17 cellular contexts compared by ENCODE assay signal in the genomic region with DNA sequence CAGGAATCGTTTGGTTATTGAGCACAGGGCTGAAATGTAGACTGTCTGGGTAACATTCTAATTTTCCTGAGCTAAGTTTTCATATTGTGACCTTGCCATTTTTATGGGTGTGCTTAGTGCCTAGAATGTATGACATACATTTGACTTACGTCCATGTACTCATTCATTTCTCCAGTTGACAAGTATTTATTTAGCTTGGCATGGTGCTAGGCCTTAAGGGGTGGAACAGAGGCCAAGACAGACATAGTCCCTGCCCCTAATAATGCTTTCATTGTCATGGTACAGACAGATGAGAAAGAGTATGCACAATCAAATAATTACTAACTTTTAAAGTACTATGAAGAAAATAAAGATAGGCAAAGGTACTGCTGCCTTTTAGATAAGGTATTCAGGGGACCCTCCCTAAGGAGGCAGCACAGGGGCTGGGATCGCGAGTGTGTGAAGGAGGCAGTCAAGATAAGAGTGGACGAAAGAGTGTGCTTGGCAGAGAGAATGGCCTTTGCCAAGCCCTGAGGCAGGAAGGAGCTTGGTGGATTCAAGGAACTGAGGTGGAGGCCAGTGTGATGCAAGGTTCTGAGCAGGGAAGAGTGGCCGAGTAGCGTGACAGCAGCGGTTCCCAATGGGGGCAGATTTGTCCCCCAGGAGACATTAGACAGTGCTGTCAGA.
DNase-seq lines count a peak whose midpoint lies in the region; ATAC-seq and TF ChIP-seq lines count a peak whose summit lies in the region.
"Had no signal": no experiment of that assay in that cellular context is flagged by ENCODE, and none has a peak within 500 bp of the region (broad histone marks: within the 10 kb centered on the region; RNA-seq: fewer than 3 reads in every experiment).

No MANE protein-coding gene starts in this region.

- H3K36me3 ChIP-seq in left lung (no peaks in the 10 kb centered on the region), thoracic aorta (no peaks in the 10 kb centered on the region)

- TF ChIP-seq CTCF in left lung (IDR thresholded peaks at IDR 0.05) (no peak), thoracic aorta (IDR thresholded peaks at IDR 0.05) (no peak)

- intact Hi-C loops in left lung (cut with DNase I) = no loop called here

- no peaks in the 10 kb centered on the region for H3K4me1 ChIP-seq in left lung
- H3K4me1 ChIP-seq in thoracic aorta (ENCODE audit: control insufficient read depth in 1 of 2, low read depth in 2 of 2) = peaks cover 5 to 29% of the 10 kb centered on the region in 2 donors

- peak; percentile 70 for ATAC-seq in left lung
- no peak for ATAC-seq in thoracic aorta (ENCODE audit: insufficient number of reproducible peaks, low FRiP score, low read depth)
- ATAC-seq in HG03135 (IDR thresholded peaks at IDR 0.05; ENCODE audit: unreplicated experiment) = no peak

- H3K9me3 ChIP-seq in left lung (no peaks in the 10 kb centered on the region), thoracic aorta (no peaks in the 10 kb centered on the region)
- H3K9me3 ChIP-seq: SK-N-SH had no signal

- peak in 68 of 76 experiments; percentile 3 to 79 (median 52) for DNase-seq in HUDEP-2 (lab: John Stamatoyannopoulos, UW; ENCODE audit: unreplicated experiment in 76 of 76)
- DNase-seq in SK-MEL-5 (ENCODE audit: low read depth, low spot score) = peak; percentile 63
- DNase-seq in left lung = no peak
- no peak for DNase-seq in thoracic aorta (ENCODE audit: low spot score)
- no peak for DNase-seq in cortex of kidney (lab: John Stamatoyannopoulos, UW)
- no peak for DNase-seq in NCI-H1417 (lab: John Stamatoyannopoulos, UW)
- DNase-seq: Calu3; CD4-positive, CD25-positive, alpha-beta regulatory T cell; H7; NCI-H1436 treated with DMSO at 0.1 percent for 48 hours; NCI-H2029 treated with DMSO at 0.1 percent for 48 hours; NCI-H2171 treated with DMSO at 0.1 percent for 48 hours; NCI-H510A; NCI-H774; PC-9; SK-N-SH had no signal

- H3K27ac ChIP-seq in left lung (no peak overlapping the region), thoracic aorta (peak overlapping the region; percentile 45 to 64)
- H3K27ac ChIP-seq: PC-9 had no signal

- H3K27me3 ChIP-seq in left lung (no peaks in the 10 kb centered on the region), thoracic aorta (replicated peaks; ENCODE audit: insufficient read depth) (no peaks in the 10 kb centered on the region)

- in situ Hi-C loops in SK-MEL-5 (cut with HindIII; ENCODE audit: low pct_unique_long_range_greater_than_20kb, low sequenced_read_pairs) = no loop called here

- H3K4me3 ChIP-seq in left lung (no peak overlapping the region), thoracic aorta (no peak overlapping the region)
- H3K4me3 ChIP-seq: PC-9 had no signal

Comparison
In these comparisons a context has a peak if more than half of its experiments do, and no peak if none do; other contexts are left out.
1. DNase-seq: peak in HUDEP-2 (68 of 76) and SK-MEL-5 (single experiment); none in left lung (0 of 2), thoracic aorta (single experiment), cortex of kidney (single experiment) and NCI-H1417 (0 of 3).
2. H3K27ac ChIP-seq: peak in thoracic aorta (2 of 2); none in left lung (0 of 2).